Comparison of ENCODE assay signal across 19 cellular contexts in the genomic region with DNA sequence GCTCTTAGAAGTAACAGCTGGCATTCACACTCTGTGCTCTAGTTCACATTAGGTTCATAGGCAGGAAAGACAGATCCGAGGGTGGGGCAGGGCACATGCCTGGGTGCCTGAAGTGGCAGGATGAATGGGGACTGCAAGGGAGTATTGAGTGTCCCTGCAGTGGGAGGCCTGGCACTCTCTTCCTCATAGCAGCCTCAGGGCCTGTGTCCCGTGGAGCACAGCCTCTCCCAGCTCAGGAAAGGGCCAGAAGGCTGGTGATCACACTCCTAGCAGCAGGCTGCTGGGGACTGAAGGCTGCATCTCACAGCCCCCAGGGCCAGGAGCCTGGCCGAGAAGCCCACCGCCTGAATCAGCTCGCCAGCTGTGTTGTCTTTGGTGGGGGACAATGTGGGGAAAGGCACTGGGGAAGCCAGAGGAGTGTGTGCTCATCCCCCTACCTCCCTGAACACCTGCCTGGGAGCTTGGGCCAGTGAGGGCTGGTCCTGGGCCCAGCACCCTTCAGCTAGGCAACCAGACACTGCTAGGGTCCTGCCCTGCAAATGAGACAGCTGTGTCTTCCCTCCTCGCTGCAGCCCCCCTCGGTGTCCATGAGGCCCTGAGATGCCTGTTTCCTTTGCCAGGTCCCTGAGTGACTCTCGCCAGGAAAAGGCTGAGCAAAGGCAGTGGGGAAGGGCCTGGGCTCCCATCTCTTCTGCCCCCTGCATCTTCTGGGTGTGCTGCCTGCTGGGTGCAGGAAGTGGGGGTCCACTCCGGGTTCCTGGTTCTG. TPM values are rescaled to one million over a fixed set of nuclear protein-coding genes. Genes with fewer than 3 reads are reported as not detected.
DNase-seq lines count a peak whose midpoint lies in the region; ATAC-seq and TF ChIP-seq lines count a peak whose summit lies in the region.
"Had no signal": no experiment of that assay in that cellular context is flagged by ENCODE, and none has a peak within 500 bp of the region (broad histone marks: within the 10 kb centered on the region; RNA-seq: fewer than 3 reads in every experiment).

No MANE protein-coding gene starts in this region.

- no peaks in the 10 kb centered on the region for H3K27me3 ChIP-seq in neural progenitor cell
- no peaks in the 10 kb centered on the region for H3K27me3 ChIP-seq in prostate gland (replicated peaks; ENCODE audit: insufficient read depth)
- H3K27me3 ChIP-seq: stomach had no signal

- no peak overlapping the region for H3K9ac ChIP-seq in neural progenitor cell
- H3K9ac ChIP-seq: GM23248, KMS-11 had no signal

- ATAC-seq in natural killer cell treated with Interleukin-12 subunit alpha and Interleukin-12 subunit beta and Interleukin-15 and Interleukin-18, amount 100 ng/mL, for 72 hours, result no peak
- no peak for ATAC-seq in natural killer cell
- ATAC-seq in HG02798 (IDR thresholded peaks at IDR 0.05; ENCODE audit: poor library complexity, unreplicated experiment), result no peak
- ATAC-seq in GM18511 (IDR thresholded peaks at IDR 0.05; ENCODE audit: unreplicated experiment), result no peak
- ATAC-seq: left colon, psoas muscle had no signal

- no peak overlapping the region for H3K27ac Mint-ChIP-seq in natural killer cell treated with Interleukin-12 subunit alpha and Interleukin-12 subunit beta and Interleukin-15 and Interleukin-18, amount 100 ng/mL, for 72 hours
- no peak overlapping the region for H3K27ac Mint-ChIP-seq in natural killer cell
- H3K27ac Mint-ChIP-seq in chondrocyte (ENCODE audit: unreplicated experiment), result peak overlapping the region; percentile 22
- H3K27ac Mint-ChIP-seq in neural progenitor cell, result peak overlapping the region; percentile 91
- H3K27ac Mint-ChIP-seq: activated CD4-positive, alpha-beta memory T cell treated with anti-CD3 and anti-CD28 coated beads for 36 hours had no signal

- H4K20me1 ChIP-seq in neural progenitor cell (ENCODE audit: low read depth), result no peaks in the 10 kb centered on the region

- H3K9me3 Mint-ChIP-seq in natural killer cell treated with Interleukin-12 subunit alpha and Interleukin-12 subunit beta and Interleukin-15 and Interleukin-18, amount 100 ng/mL, for 72 hours, result no peaks in the 10 kb centered on the region
- H3K9me3 Mint-ChIP-seq in natural killer cell (no peaks in the 10 kb centered on the region), chondrocyte (ENCODE audit: low read depth) (no peaks in the 10 kb centered on the region), neural progenitor cell (no peaks in the 10 kb centered on the region)
- H3K9me3 Mint-ChIP-seq: activated CD4-positive, alpha-beta memory T cell treated with anti-CD3 and anti-CD28 coated beads for 36 hours had no signal

- H3K9me3 ChIP-seq in neural progenitor cell (ENCODE audit: low read depth), result no peaks in the 10 kb centered on the region
- no peaks in the 10 kb centered on the region for H3K9me3 ChIP-seq in prostate gland
- H3K9me3 ChIP-seq: psoas muscle, stomach had no signal

- peaks cover 36% of the 10 kb centered on the region for H3K4me1 ChIP-seq in neural progenitor cell
- H3K4me1 ChIP-seq in prostate gland (replicated peaks), result no peaks in the 10 kb centered on the region
- H3K4me1 ChIP-seq: psoas muscle had no signal

- 73% methylated on average over 9 of the region's 9 CpGs for WGBS in prostate gland

- peaks cover 36% of the 10 kb centered on the region for H3F3A ChIP-seq in neural progenitor cell (ENCODE audit: low read depth)

- TF ChIP-seq CTCF in natural killer cell (IDR thresholded peaks at IDR 0.05) (no peak), chondrocyte (IDR thresholded peaks at IDR 0.05) (no peak), neural progenitor cell (IDR thresholded peaks at IDR 0.05) (no peak), prostate gland (IDR thresholded peaks at IDR 0.05) (no peak)

- no peak overlapping the region for H2AFZ ChIP-seq in neural progenitor cell (replicated peaks)
- H2AFZ ChIP-seq: GM23248 had no signal

- no peaks in the 10 kb centered on the region for H3K36me3 ChIP-seq in neural progenitor cell
- H3K36me3 ChIP-seq in prostate gland, result no peaks in the 10 kb centered on the region
- H3K36me3 ChIP-seq: stomach had no signal

- no peak overlapping the region for H3K4me2 ChIP-seq in neural progenitor cell
- H3K4me2 ChIP-seq: KMS-11 had no signal

- no peak for TF ChIP-seq POLR2A in prostate gland (IDR thresholded peaks at IDR 0.05)

- H3K36me3 Mint-ChIP-seq in natural killer cell treated with Interleukin-12 subunit alpha and Interleukin-12 subunit beta and Interleukin-15 and Interleukin-18, amount 100 ng/mL, for 72 hours, result no peaks in the 10 kb centered on the region
- H3K36me3 Mint-ChIP-seq in natural killer cell, result no peaks in the 10 kb centered on the region
- H3K36me3 Mint-ChIP-seq in chondrocyte (ENCODE audit: low read depth), result no peaks in the 10 kb centered on the region
- no peaks in the 10 kb centered on the region for H3K36me3 Mint-ChIP-seq in neural progenitor cell
- H3K36me3 Mint-ChIP-seq: activated CD4-positive, alpha-beta memory T cell treated with anti-CD3 and anti-CD28 coated beads for 36 hours had no signal

- H3K27ac ChIP-seq in neural progenitor cell (no peak overlapping the region), prostate gland (no peak overlapping the region)
- H3K27ac ChIP-seq: GM23248, KMS-11, psoas muscle, stomach had no signal

- H3K4me3 Mint-ChIP-seq in natural killer cell treated with Interleukin-12 subunit alpha and Interleukin-12 subunit beta and Interleukin-15 and Interleukin-18, amount 100 ng/mL, for 72 hours, result no peak overlapping the region
- H3K4me3 Mint-ChIP-seq in natural killer cell (no peak overlapping the region), chondrocyte (ENCODE audit: unreplicated experiment) (no peak overlapping the region), neural progenitor cell (no peak overlapping the region)
- H3K4me3 Mint-ChIP-seq: activated CD4-positive, alpha-beta memory T cell treated with anti-CD3 and anti-CD28 coated beads for 36 hours had no signal

- intact Hi-C loops in natural killer cell (cut with micrococcal nuclease), result no loop called here
- intact Hi-C loops in prostate gland (cut with DNase I), result no loop called here

- H3K27me3 Mint-ChIP-seq in natural killer cell treated with Interleukin-12 subunit alpha and Interleukin-12 subunit beta and Interleukin-15 and Interleukin-18, amount 100 ng/mL, for 72 hours, result peaks cover 0 to 7% of the 10 kb centered on the region in 2 donors
- H3K27me3 Mint-ChIP-seq in natural killer cell (ENCODE audit: low read depth in 2 of 2) (peaks cover 0 to 4% of the 10 kb centered on the region in 2 donors), chondrocyte (ENCODE audit: low read depth) (no peaks in the 10 kb centered on the region), neural progenitor cell (ENCODE audit: insufficient read depth, low read depth) (peaks cover 7% of the 10 kb centered on the region)
- H3K27me3 Mint-ChIP-seq: activated CD4-positive, alpha-beta memory T cell treated with anti-CD3 and anti-CD28 coated beads for 36 hours had no signal

- no peaks in the 10 kb centered on the region for H3K79me2 ChIP-seq in neural progenitor cell (ENCODE audit: low read depth)

- no peak overlapping the region for H3K4me3 ChIP-seq in neural progenitor cell
- H3K4me3 ChIP-seq in prostate gland, result no peak overlapping the region
- H3K4me3 ChIP-seq: GM23248, psoas muscle, stomach had no signal

- H3K4me1 Mint-ChIP-seq in natural killer cell treated with Interleukin-12 subunit alpha and Interleukin-12 subunit beta and Interleukin-15 and Interleukin-18, amount 100 ng/mL, for 72 hours (ENCODE audit: low read depth in 2 of 2), result no peaks in the 10 kb centered on the region
- H3K4me1 Mint-ChIP-seq in natural killer cell (no peaks in the 10 kb centered on the region), chondrocyte (ENCODE audit: low read depth) (peaks cover 65% of the 10 kb centered on the region), neural progenitor cell (peaks cover 86% of the 10 kb centered on the region)

- DNase-seq in natural killer cell treated with Interleukin-12 subunit alpha and Interleukin-12 subunit beta and Interleukin-15 and Interleukin-18, amount 100 ng/mL, for 72 hours (ENCODE audit: low spot score), result peak; percentile 58
- no peak for DNase-seq in natural killer cell
- DNase-seq in chondrocyte (ENCODE audit: low spot score), result no peak
- no peak for DNase-seq in neural progenitor cell (ENCODE audit: low spot score)
- no peak for DNase-seq in NCI-H446 treated with DMSO at 0.1 percent for 48 hours (lab: John Stamatoyannopoulos, UW)
- no peak for DNase-seq in prostate gland (ENCODE audit: low spot score)
- DNase-seq: activated CD4-positive, alpha-beta memory T cell treated with anti-CD3 and anti-CD28 coated beads for 36 hours; activated T-cell treated with anti-CD3 and anti-CD28 coated beads, Interleukin-2, amount 50 U/mL, for 48 hours; GDM1; GM23248; left colon; NCI-H1436; NCI-H774; stimulated activated CD4-positive, alpha-beta T cell treated with anti-CD3 and anti-CD28 coated beads, Interleukin-15, amount 100 ng/mL, for 24 hours; stomach had no signal

RNA-seq across cellular contexts. Expression of gene HS6ST1, which starts 48.3 kb away (rescaled TPM):
- 10 to 100 TPM; 17.5 to 25.5 TPM for total RNA-seq in natural killer cell treated with Interleukin-12 subunit alpha and Interleukin-12 subunit beta and Interleukin-15 and Interleukin-18, amount 100 ng/mL, for 72 hours
- total RNA-seq in natural killer cell (10 to 100 TPM; 18.9 to 35.9 (median 28.8) TPM), chondrocyte (30.0 to 39.2 TPM (median 33.1 TPM) in 3 replicates), neural progenitor cell (ENCODE audit: low replicate concordance) (31.1 and 71.0 TPM in 2 replicates), prostate gland (100 to 1,000 TPM in 1 of 2 donors, 10 to 100 TPM in 1; 69.0 to 233 TPM)

Comparison
In these comparisons a context has a peak if more than half of its experiments do, and no peak if none do; other contexts are left out.
1. H3K27ac Mint-ChIP-seq: peak in chondrocyte (single experiment) and neural progenitor cell (single experiment); none in natural killer cell treated with Interleukin-12 subunit alpha and Interleukin-12 subunit beta and Interleukin-15 and Interleukin-18, amount 100 ng/mL, for 72 hours (0 of 2) and natural killer cell (0 of 2).